In genomic region chr17:5583426-5584382, GRCh38 we compare ENCODE assay signal across 8 cellular contexts. TPM values are rescaled to one million over a fixed set of nuclear protein-coding genes. Genes with fewer than 3 reads are reported as not detected.
A peak's percentile ranks its signal among the peaks of the same experiment; 100 is the strongest.
DNase-seq lines count a peak whose midpoint lies in the region; ATAC-seq and TF ChIP-seq lines count a peak whose summit lies in the region.

No MANE protein-coding gene starts in this region.

- H3K14ac ChIP-seq in neuronal stem cell (ENCODE audit: low read length): peak overlapping the region; percentile 47

- H4K8ac ChIP-seq in neuronal stem cell (ENCODE audit: low read depth, low read length): peak overlapping the region; percentile 1

- no peak overlapping the region for H2BK120ac ChIP-seq in neuronal stem cell (ENCODE audit: low read depth, low read length)

- peak overlapping the region; percentile 40 for H2BK15ac ChIP-seq in neuronal stem cell (ENCODE audit: low read length)

- H3K9me3 Mint-ChIP-seq in progenitor cell of endocrine pancreas (ENCODE audit: low read depth): no peaks in the 10 kb centered on the region

- H3K4me1 Mint-ChIP-seq in progenitor cell of endocrine pancreas (ENCODE audit: low read depth): peaks cover 1% of the 10 kb centered on the region

- H3K79me1 ChIP-seq in neuronal stem cell (ENCODE audit: low read depth, low read length): no peaks in the 10 kb centered on the region

- H3K4me3 ChIP-seq in neuronal stem cell (ENCODE audit: low read length in 2 of 2): no peak overlapping the region

- peaks cover 16% of the 10 kb centered on the region for H3K27me3 Mint-ChIP-seq in progenitor cell of endocrine pancreas

- peak overlapping the region; percentile 36 for H2AK5ac ChIP-seq in neuronal stem cell (ENCODE audit: low read depth, low read length)

- H3K4me1 ChIP-seq in neuronal stem cell (ENCODE audit: control insufficient read depth in 2 of 2, insufficient read depth in 1 of 2, low read depth in 1 of 2, low read length in 2 of 2): no peaks in the 10 kb centered on the region

- no peak for TF ChIP-seq CTCF in progenitor cell of endocrine pancreas (IDR thresholded peaks at IDR 0.05; ENCODE audit: unreplicated experiment)

- DNase-seq in neuronal stem cell (ENCODE audit: low spot score) (no peak), progenitor cell of endocrine pancreas (ENCODE audit: low spot score, unreplicated experiment) (no peak), retina (no peak), DMS 273 treated with DMSO at 0.1 percent for 48 hours (lab: John Stamatoyannopoulos, UW) (no peak), NCI-H1105 (lab: John Stamatoyannopoulos, UW) (no peak)

- H3K9ac ChIP-seq in neuronal stem cell (ENCODE audit: low read depth, low read length, poor library complexity): no peak overlapping the region

- H3K18ac ChIP-seq in neuronal stem cell (ENCODE audit: low read length): no peak overlapping the region

- H2BK5ac ChIP-seq in neuronal stem cell (ENCODE audit: low read length): peak overlapping the region; percentile 31

- H3K4me2 ChIP-seq in neuronal stem cell (ENCODE audit: insufficient read depth, low read length, poor library complexity, severe bottlenecking): no peak overlapping the region

- ATAC-seq in GM18868 (IDR thresholded peaks at IDR 0.05; ENCODE audit: unreplicated experiment) (peak; percentile 3), HG03520 (IDR thresholded peaks at IDR 0.05; ENCODE audit: unreplicated experiment) (peak; percentile 15)

- no peaks in the 10 kb centered on the region for H3K36me3 Mint-ChIP-seq in progenitor cell of endocrine pancreas (ENCODE audit: insufficient read depth)

- no peak overlapping the region for H2AFZ ChIP-seq in neuronal stem cell (ENCODE audit: low read length)

- H3K4me3 Mint-ChIP-seq in progenitor cell of endocrine pancreas (ENCODE audit: low read depth): no peak overlapping the region

- H2BK12ac ChIP-seq in neuronal stem cell (ENCODE audit: low read length): peak overlapping the region; percentile 32

- H3K27me3 ChIP-seq in neuronal stem cell (ENCODE audit: control insufficient read depth in 3 of 3, insufficient read depth in 3 of 3, low read depth in 1 of 3, low read length in 3 of 3): no peaks in the 10 kb centered on the region

- no peak overlapping the region for H4K91ac ChIP-seq in neuronal stem cell (ENCODE audit: low read depth, low read length, poor library complexity)

- H3K27ac ChIP-seq in cingulate gyrus (ENCODE audit: low read depth, low read length) (peak overlapping the region; percentile 43), neuronal stem cell (replicated peaks; ENCODE audit: low read length) (no peak overlapping the region)

- no peaks in the 10 kb centered on the region for H3K9me3 ChIP-seq in neuronal stem cell (replicated peaks in 1 of 2; ENCODE audit: control insufficient read depth in 2 of 2, insufficient read depth in 1 of 2, low read depth in 1 of 2, low read length in 2 of 2)

- no peaks in the 10 kb centered on the region for H3K36me3 ChIP-seq in neuronal stem cell (replicated peaks in 1 of 2; ENCODE audit: control insufficient read depth in 2 of 2, insufficient read depth in 2 of 2, low read length in 2 of 2)

- H3K4ac ChIP-seq in neuronal stem cell (ENCODE audit: low read length): no peak overlapping the region

- H3K23ac ChIP-seq in neuronal stem cell (ENCODE audit: low read depth, low read length, poor library complexity): peak overlapping the region; percentile 5

- no CpG with 5 or more reads among the region's 21 CpGs for WGBS in neuronal stem cell (ENCODE audit: extremely low coverage in 2 of 2, insufficient read length in 2 of 2, insufficient replicate concordance in 1 of 2), 2 donors

- no peak overlapping the region for H3K27ac Mint-ChIP-seq in progenitor cell of endocrine pancreas

RNA-seq across cellular contexts. Expression of gene NLRP1, which starts 0.6 kb away (rescaled TPM):
- 76.9 TPM for polyA plus RNA-seq in neuronal stem cell (2013, experiment 1 of 2)
- polyA plus RNA-seq in neuronal stem cell (2013, experiment 2 of 2): 73.7 TPM
- 24.0 and 25.3 TPM in 2 replicates for total RNA-seq in progenitor cell of endocrine pancreas
